In genomic region chr1:20728371-20729154, GRCh38 we compare ENCODE assay signal across 19 cellular contexts. TPM values are rescaled to one million over a fixed set of nuclear protein-coding genes. Genes with fewer than 3 reads are reported as not detected.
DNase-seq lines count a peak whose midpoint lies in the region; ATAC-seq and TF ChIP-seq lines count a peak whose summit lies in the region.
"Had no signal": no experiment of that assay in that cellular context is flagged by ENCODE, and none has a peak within 500 bp of the region (broad histone marks: within the 10 kb centered on the region; RNA-seq: fewer than 3 reads in every experiment).

No MANE protein-coding gene starts in this region.

- H3K4me3 Mint-ChIP-seq in MCF 10A (ENCODE audit: unreplicated experiment) (no peak overlapping the region), osteocyte (ENCODE audit: unreplicated experiment) (no peak overlapping the region)
- no peak overlapping the region for H3K4me3 Mint-ChIP-seq in activated CD4-positive, alpha-beta memory T cell treated with anti-CD3 and anti-CD28 coated beads for 36 hours
- H3K4me3 Mint-ChIP-seq: activated CD4-positive, alpha-beta T cell treated with anti-CD3 and anti-CD28 coated beads, Interleukin-2, amount 10 ng/mL, durations not matched to agents 24 days and 14 days; activated T-cell treated with anti-CD3 and anti-CD28 coated beads, Interleukin-2, amount 50 U/mL, for 72 hours had no signal

- WGBS in mammary epithelial cell (ENCODE audit: low coverage, missing lambda C conversion rate): 72% methylated on average over 4 of the region's 9 CpGs
- WGBS in mesendoderm (ENCODE audit: extremely low coverage, insufficient coverage, low lambda C conversion rate): no CpG with 5 or more reads among the region's 9 CpGs

- intact Hi-C loops in MCF 10A (cut with micrococcal nuclease): no loop called here
- intact Hi-C loops in mammary epithelial cell (cut with micrococcal nuclease): no loop called here
- intact Hi-C loops in activated CD4-positive, alpha-beta memory T cell treated with anti-CD3 and anti-CD28 coated beads for 36 hours (cut with micrococcal nuclease): no loop called here

- no peak overlapping the region for H4K8ac ChIP-seq in mesendoderm (ENCODE audit: low read depth, low read length)

- dilution Hi-C loops in mammary epithelial cell (cut with HindIII; ENCODE audit: low sequenced_read_pairs): loop anchor here (10.0 kb wide), 1 partner anchor 56 kb away; the partner anchor contains the start of gene HP1BP3

- no peak for DNase-seq in MCF 10A (ENCODE audit: unreplicated experiment)
- no peak for DNase-seq in mammary epithelial cell
- peak; percentile 5 for DNase-seq in activated CD4-positive, alpha-beta memory T cell treated with anti-CD3 and anti-CD28 coated beads for 36 hours
- peak; percentile 45 for DNase-seq in mesendoderm
- DNase-seq in DMS79 (lab: John Stamatoyannopoulos, UW): no peak
- DNase-seq in osteocyte (ENCODE audit: extremely low spot score, unreplicated experiment): no peak
- DNase-seq: activated T-cell treated with anti-CD3 and anti-CD28 coated beads, Interleukin-2, amount 50 U/mL, for 72 hours; MV-4-11; naive thymus-derived CD8-positive, alpha-beta T cell; NCI-H2081 treated with DMSO at 0.1 percent for 48 hours; stimulated activated naive CD4-positive, alpha-beta T cell treated with Interleukin-2 at 50 U/mL for 16 hours had no signal

- no peak overlapping the region for H2AK5ac ChIP-seq in mesendoderm (ENCODE audit: low read length)

- no peak for TF ChIP-seq CTCF in MCF 10A (IDR thresholded peaks at IDR 0.05; ENCODE audit: unreplicated experiment)
- TF ChIP-seq CTCF in mammary epithelial cell (conservative IDR thresholded peaks at IDR 0.05 in 1 of 2, IDR thresholded peaks at IDR 0.05 in 1 of 2; ENCODE audit: extremely low read depth in 1 of 2, insufficient read depth in 1 of 2, low read depth in 1 of 2, low read length in 2 of 2): no peak
- TF ChIP-seq CTCF in osteocyte (IDR thresholded peaks at IDR 0.05): no peak

- no peaks in the 10 kb centered on the region for H3K9me3 Mint-ChIP-seq in MCF 10A (ENCODE audit: unreplicated experiment)
- H3K9me3 Mint-ChIP-seq in activated CD4-positive, alpha-beta memory T cell treated with anti-CD3 and anti-CD28 coated beads for 36 hours: no peaks in the 10 kb centered on the region
- H3K9me3 Mint-ChIP-seq in osteocyte (ENCODE audit: unreplicated experiment): no peaks in the 10 kb centered on the region
- H3K9me3 Mint-ChIP-seq: activated CD4-positive, alpha-beta T cell treated with anti-CD3 and anti-CD28 coated beads, Interleukin-2, amount 10 ng/mL, durations not matched to agents 24 days and 14 days; activated T-cell treated with anti-CD3 and anti-CD28 coated beads, Interleukin-2, amount 50 U/mL, for 72 hours; CD8-positive, alpha-beta memory T cell; IgD-negative memory B cell; naive thymus-derived CD8-positive, alpha-beta T cell had no signal

- no peak overlapping the region for H3K4ac ChIP-seq in mesendoderm (ENCODE audit: low read depth, low read length)

- H2BK120ac ChIP-seq in mesendoderm (ENCODE audit: low read depth, low read length): no peak overlapping the region

- peaks cover 56% of the 10 kb centered on the region for H3K79me2 ChIP-seq in mammary epithelial cell (ENCODE audit: insufficient read depth, low read length)
- H3K79me2 ChIP-seq in mesendoderm (ENCODE audit: control insufficient read depth, insufficient read depth, low read length): no peaks in the 10 kb centered on the region

- CTCF ChIA-PET in MCF 10A (lab: Yijun Ruan, JAX): interaction anchor here (1.8 kb wide), 1 partner anchor 31 kb away, joined by 8 read pairs; no protein-coding TSS in a partner anchor
- CTCF ChIA-PET in mammary epithelial cell (lab: Charles Lee; ENCODE audit: low non-redundant PET): no interaction called here
- CTCF ChIA-PET in activated CD4-positive, alpha-beta memory T cell treated with anti-CD3 and anti-CD28 coated beads for 36 hours (lab: Charles Lee): interaction anchor here (1.0 to 1.6 kb wide), 2 partner anchors 31 to 32 kb away, joined by 3 to 5 read pairs; no protein-coding TSS in a partner anchor

- H3K27ac Mint-ChIP-seq in MCF 10A (ENCODE audit: low read depth, unreplicated experiment) (peak overlapping the region; percentile 51), osteocyte (ENCODE audit: unreplicated experiment) (no peak overlapping the region)
- no peak overlapping the region for H3K27ac Mint-ChIP-seq in activated CD4-positive, alpha-beta memory T cell treated with anti-CD3 and anti-CD28 coated beads for 36 hours
- H3K27ac Mint-ChIP-seq: activated CD4-positive, alpha-beta T cell treated with anti-CD3 and anti-CD28 coated beads, Interleukin-2, amount 10 ng/mL, durations not matched to agents 24 days and 14 days; activated T-cell treated with anti-CD3 and anti-CD28 coated beads, Interleukin-2, amount 50 U/mL, for 72 hours; naive thymus-derived CD8-positive, alpha-beta T cell had no signal

- in situ Hi-C loops in mammary epithelial cell (cut with MboI; ENCODE audit: low sequenced_read_pairs in 2 of 2): no loop called here

- H3K36me3 ChIP-seq in mammary epithelial cell (ENCODE audit: insufficient read depth, low read length) (no peaks in the 10 kb centered on the region), mesendoderm (ENCODE audit: control insufficient read depth, insufficient read depth, low read length) (no peaks in the 10 kb centered on the region)

- H3K9me3 ChIP-seq in mammary epithelial cell (replicated peaks; ENCODE audit: insufficient read depth, low read length): no peaks in the 10 kb centered on the region

- no peaks in the 10 kb centered on the region for H3K79me1 ChIP-seq in mesendoderm (ENCODE audit: low read length)

- no peak for ATAC-seq in HG03108 (IDR thresholded peaks at IDR 0.05; ENCODE audit: unreplicated experiment)
- ATAC-seq in HG03354 (IDR thresholded peaks at IDR 0.05; ENCODE audit: poor library complexity, severe bottlenecking, unreplicated experiment): no peak
- ATAC-seq: activated T-cell treated with anti-CD3 and anti-CD28 coated beads, Interleukin-2, amount 50 U/mL, for 72 hours; esophagus mucosa; naive thymus-derived CD8-positive, alpha-beta T cell had no signal

- no peak overlapping the region for H2AFZ ChIP-seq in mammary epithelial cell (ENCODE audit: low read depth, low read length)

- H4K5ac ChIP-seq in mesendoderm (ENCODE audit: low read length): no peak overlapping the region

- H3K27ac ChIP-seq in mammary epithelial cell (ENCODE audit: insufficient read depth, low read depth, low read length) (no peak overlapping the region), mesendoderm (ENCODE audit: low read depth, low read length) (no peak overlapping the region)
- H3K27ac ChIP-seq: SK-N-MC had no signal

- no peak overlapping the region for H3K4me3 ChIP-seq in mammary epithelial cell (replicated peaks in 1 of 3; ENCODE audit: insufficient read depth in 1 of 3, low read depth in 2 of 3, low read length in 3 of 3)
- no peak overlapping the region for H3K4me3 ChIP-seq in mesendoderm (ENCODE audit: low read length)
- H3K4me3 ChIP-seq: SK-N-MC had no signal

- BruUV-seq in MCF 10A (replicated peaks; lab: Mats Ljungman, UMichigan) (no TSS peak), mammary epithelial cell (replicated peaks; lab: Mats Ljungman, UMichigan) (no TSS peak)

- H2BK5ac ChIP-seq in mesendoderm (ENCODE audit: low read length): no peak overlapping the region

- H3K4me2 ChIP-seq in mammary epithelial cell (ENCODE audit: insufficient read depth, low read depth, low read length): no peak overlapping the region
- H3K4me2 ChIP-seq in mesendoderm (ENCODE audit: low read length): no peak overlapping the region

- H2BK15ac ChIP-seq in mesendoderm (replicated peaks; ENCODE audit: low read depth): no peak overlapping the region

- H3K9ac ChIP-seq in mammary epithelial cell (ENCODE audit: insufficient read depth, low read length): no peak overlapping the region
- no peak overlapping the region for H3K9ac ChIP-seq in mesendoderm (ENCODE audit: low read length)

- H3K4me1 Mint-ChIP-seq in MCF 10A (ENCODE audit: insufficient read depth, unreplicated experiment) (peaks cover 8% of the 10 kb centered on the region), osteocyte (ENCODE audit: unreplicated experiment) (peaks cover 16% of the 10 kb centered on the region)
- peaks cover 20% of the 10 kb centered on the region for H3K4me1 Mint-ChIP-seq in activated CD4-positive, alpha-beta memory T cell treated with anti-CD3 and anti-CD28 coated beads for 36 hours (ENCODE audit: low read depth)

- no peak overlapping the region for H3K56ac ChIP-seq in mesendoderm (ENCODE audit: low read length)

- H3K27me3 Mint-ChIP-seq in MCF 10A (ENCODE audit: insufficient read depth, unreplicated experiment) (no peaks in the 10 kb centered on the region), osteocyte (ENCODE audit: unreplicated experiment) (peaks cover 6% of the 10 kb centered on the region)
- H3K27me3 Mint-ChIP-seq in activated CD4-positive, alpha-beta memory T cell treated with anti-CD3 and anti-CD28 coated beads for 36 hours: peaks cover 19% of the 10 kb centered on the region

- POLR2A ChIA-PET in MCF 10A (lab: Yijun Ruan, JAX): no interaction called here
- POLR2A ChIA-PET in activated CD4-positive, alpha-beta memory T cell treated with anti-CD3 and anti-CD28 coated beads for 36 hours (lab: Charles Lee): no interaction called here

- no peak overlapping the region for H3K18ac ChIP-seq in mesendoderm (ENCODE audit: low read length)

- H3K4me1 ChIP-seq in mammary epithelial cell (ENCODE audit: insufficient read depth, low read length): peaks cover 54% of the 10 kb centered on the region
- peaks cover 2% of the 10 kb centered on the region for H3K4me1 ChIP-seq in mesendoderm (ENCODE audit: control insufficient read depth, low read depth, low read length)

- no peak overlapping the region for H3K23ac ChIP-seq in mesendoderm (ENCODE audit: low read length)

- no peaks in the 10 kb centered on the region for H4K20me1 ChIP-seq in mammary epithelial cell (ENCODE audit: insufficient read depth, low read length)

- peaks cover 15% of the 10 kb centered on the region for H3K36me3 Mint-ChIP-seq in MCF 10A (ENCODE audit: insufficient read depth, unreplicated experiment)
- no peaks in the 10 kb centered on the region for H3K36me3 Mint-ChIP-seq in activated CD4-positive, alpha-beta memory T cell treated with anti-CD3 and anti-CD28 coated beads for 36 hours
- H3K36me3 Mint-ChIP-seq in osteocyte (ENCODE audit: unreplicated experiment): no peaks in the 10 kb centered on the region
- H3K36me3 Mint-ChIP-seq: CD8-positive, alpha-beta memory T cell; naive thymus-derived CD8-positive, alpha-beta T cell had no signal

- no peaks in the 10 kb centered on the region for H3K27me3 ChIP-seq in mammary epithelial cell (ENCODE audit: insufficient read depth, low read length)
- H3K27me3 ChIP-seq in mesendoderm (ENCODE audit: insufficient read depth, low read length, poor library complexity): peaks cover 5% of the 10 kb centered on the region

RNA-seq across cellular contexts. Expression of gene SH2D5, which starts 3.9 kb away (rescaled TPM):
- total RNA-seq in MCF 10A (2022): 14.0 and 14.6 TPM in 2 replicates
- 10 to 100 TPM; 13.2 to 65.3 TPM for total RNA-seq in mammary epithelial cell
- polyA plus RNA-seq in mammary epithelial cell: 20.7 TPM
- 21.3 TPM for polyA minus RNA-seq in mammary epithelial cell
- under 1 TPM; 0.07 to 0.12 TPM for total RNA-seq in activated CD4-positive, alpha-beta memory T cell treated with anti-CD3 and anti-CD28 coated beads for 36 hours
- 2.3 TPM for polyA plus RNA-seq in mesendoderm (2013, experiment 1 of 2)
- 2.2 TPM for polyA plus RNA-seq in mesendoderm (2013, experiment 2 of 2)
- total RNA-seq in osteocyte: 0.18 and 0.46 TPM in 2 replicates
- total RNA-seq: naive thymus-derived CD8-positive, alpha-beta T cell; urinary bladder had no signal
- polyA plus RNA-seq: CD8-positive, alpha-beta memory T cell; IgD-negative memory B cell; naive thymus-derived CD8-positive, alpha-beta T cell had no signal

RNA-seq across cellular contexts. Expression of gene KIF17, which starts 10.8 kb away (rescaled TPM):
- total RNA-seq in MCF 10A (2022) (0.19 and 1.9 TPM in 2 replicates), mammary epithelial cell (under 1 TPM; 0.83 to 0.99 TPM), osteocyte (0.11 TPM in 1 of 2 replicates, not detected in the other)
- 0.41 TPM for polyA plus RNA-seq in mammary epithelial cell
- not detected for polyA minus RNA-seq in mammary epithelial cell
- not detected for total RNA-seq in activated CD4-positive, alpha-beta memory T cell treated with anti-CD3 and anti-CD28 coated beads for 36 hours
- polyA plus RNA-seq in mesendoderm (2013, experiment 1 of 2): 2.7 TPM
- polyA plus RNA-seq in mesendoderm (2013, experiment 2 of 2): 2.1 TPM
- total RNA-seq: activated CD4-positive, alpha-beta T cell treated with anti-CD3 and anti-CD28 coated beads, Interleukin-2, amount 10 ng/mL, durations not matched to agents 24 days and 14 days; activated T-cell treated with anti-CD3 and anti-CD28 coated beads, Interleukin-2, amount 50 U/mL, for 72 hours; CD8-positive, alpha-beta memory T cell; naive thymus-derived CD8-positive, alpha-beta T cell had no signal
- polyA plus RNA-seq: CD8-positive, alpha-beta memory T cell; IgD-negative memory B cell; naive thymus-derived CD8-positive, alpha-beta T cell had no signal

RNA-seq across cellular contexts. Expression of gene HP1BP3, which starts 58.5 kb away (rescaled TPM):
- total RNA-seq in MCF 10A (2022) (245 and 247 TPM in 2 replicates), mammary epithelial cell (100 to 1,000 TPM; 155 to 203 TPM), osteocyte (228 and 231 TPM in 2 replicates)
- 94.4 TPM for polyA plus RNA-seq in mammary epithelial cell
- polyA minus RNA-seq in mammary epithelial cell: 107 TPM
- 100 to 1,000 TPM; 209 to 225 TPM for total RNA-seq in activated CD4-positive, alpha-beta memory T cell treated with anti-CD3 and anti-CD28 coated beads for 36 hours
- 68.7 TPM for polyA plus RNA-seq in mesendoderm (2013, experiment 1 of 2)
- polyA plus RNA-seq in mesendoderm (2013, experiment 2 of 2): 69.9 TPM

Comparison
In these comparisons a context has a peak if more than half of its experiments do, and no peak if none do; other contexts are left out.
1. DNase-seq: peak in activated CD4-positive, alpha-beta memory T cell treated with anti-CD3 and anti-CD28 coated beads for 36 hours (single experiment) and mesendoderm (single experiment); none in MCF 10A (single experiment), mammary epithelial cell (single experiment), DMS79 (single experiment) and osteocyte (single experiment).